8 cellular contexts compared by ENCODE assay signal in genomic region chr12:100199347-100200136, GRCh38. TPM values are rescaled to one million over a fixed set of nuclear protein-coding genes. Genes with fewer than 3 reads are reported as not detected.
DNase-seq lines count a peak whose midpoint lies in the region; ATAC-seq and TF ChIP-seq lines count a peak whose summit lies in the region.

No MANE protein-coding gene starts in this region.

- peak overlapping the region; percentile 62 for H3K4me3 ChIP-seq in lower leg skin (ENCODE audit: low read depth, poor library complexity, severe bottlenecking)

- DNase-seq in NOMO-1 (lab: John Stamatoyannopoulos, UW; ENCODE audit: unreplicated experiment in 2 of 2) (peak; percentile 9 to 33), NOMO-1 treated with DMSO at 0.1 percent for 48 hours (lab: John Stamatoyannopoulos, UW; ENCODE audit: unreplicated experiment) (no peak), NCI-H187 (lab: John Stamatoyannopoulos, UW) (peak; percentile 70 to 78), chondrocyte (ENCODE audit: low spot score) (no peak), lower leg skin (ENCODE audit: low spot score in 2 of 2) (peak; percentile 32 to 92)
- peak; percentile 57 for DNase-seq in activated CD4-positive, CD25-positive, alpha-beta regulatory T cell treated with anti-CD3 and anti-CD28 coated beads, Interleukin-2, amount 50 U/mL, for 16 hours (ENCODE audit: low read depth, low spot score)
- DNase-seq in stimulated activated CD4-positive, alpha-beta T cell treated with anti-CD3 and anti-CD28 coated beads, TNF-alpha, amount 100 ng/mL, for 24 hours (ENCODE audit: low read depth in 3 of 3) = peak; percentile 53 to 74 (median 56)

- intact Hi-C loops in lower leg skin (cut with DNase I; ENCODE audit: low total_unique reads) = no loop called here

- no peaks in the 10 kb centered on the region for H3K9me3 Mint-ChIP-seq in chondrocyte (ENCODE audit: low read depth)

- TF ChIP-seq CTCF in chondrocyte (IDR thresholded peaks at IDR 0.05) (no peak), lower leg skin (IDR thresholded peaks at IDR 0.05) (no peak)

- H3K4me3 Mint-ChIP-seq in chondrocyte (ENCODE audit: unreplicated experiment) = peak overlapping the region; percentile 94

- peak overlapping the region; percentile 90 for H3K27ac Mint-ChIP-seq in chondrocyte (ENCODE audit: unreplicated experiment)

- H3K36me3 Mint-ChIP-seq in chondrocyte (ENCODE audit: low read depth) = no peaks in the 10 kb centered on the region

- ATAC-seq in HG02885 (IDR thresholded peaks at IDR 0.05; ENCODE audit: poor library complexity, unreplicated experiment) = peak; percentile 75

- H3K27me3 Mint-ChIP-seq in chondrocyte (ENCODE audit: low read depth) = no peaks in the 10 kb centered on the region

- TF ChIP-seq POLR2A in lower leg skin (IDR thresholded peaks at IDR 0.05) = no peak

- peaks cover 18% of the 10 kb centered on the region for H3K4me1 Mint-ChIP-seq in chondrocyte (ENCODE audit: low read depth)

- WGBS in lower leg skin, 2 donors = 1 to 4% methylated on average over 45 to 54 of the region's 78 CpGs

RNA-seq across cellular contexts. Expression of gene ACTR6, which starts 1.1 kb away (rescaled TPM):
- 17.4 to 20.7 TPM (median 20.6 TPM) in 3 replicates for total RNA-seq in chondrocyte
- total RNA-seq in lower leg skin = 10 to 100 TPM in 3 of 4 donors, 1 to 10 TPM in 1; 7.6 to 24.7 (median 16.7) TPM

RNA-seq across cellular contexts. Expression of gene BLTP3B, which starts 56.9 kb away (rescaled TPM):
- total RNA-seq in chondrocyte (13.7 to 18.7 TPM (median 13.9 TPM) in 3 replicates), lower leg skin (10 to 100 TPM; 20.3 to 29.1 (median 23.6) TPM)

Comparison
In these comparisons a context has a peak if more than half of its experiments do, and no peak if none do; other contexts are left out.
1. DNase-seq: peak in NOMO-1 (2 of 2), NCI-H187 (2 of 2), activated CD4-positive, CD25-positive, alpha-beta regulatory T cell treated with anti-CD3 and anti-CD28 coated beads, Interleukin-2, amount 50 U/mL, for 16 hours (single experiment), lower leg skin (2 of 2) and stimulated activated CD4-positive, alpha-beta T cell treated with anti-CD3 and anti-CD28 coated beads, TNF-alpha, amount 100 ng/mL, for 24 hours (3 of 3); none in NOMO-1 treated with DMSO at 0.1 percent for 48 hours (single experiment) and chondrocyte (single experiment).